ENCODE assay signal across 1 cellular context in genomic region chr16:22195445-22195694, GRCh38.
A peak's percentile ranks its signal among the peaks of the same experiment; 100 is the strongest.
TF ChIP-seq lines count a peak whose summit lies in the region.

No MANE protein-coding gene starts in this region.

TF ChIP-seq in GM12878, 131 proteins besides CTCF, POLR2A, EP300 and RAD21:
- TF ChIP-seq RB1 (IDR thresholded peaks at IDR 0.05; ENCODE audit: borderline replicate concordance) (0 out of 2 replicates have a peak, but pooled peaks have one; percentile 31), CHD4 (IDR thresholded peaks at IDR 0.05) (0 out of 2 replicates have a peak, but pooled peaks have one; percentile 29), PBX3 (IDR thresholded peaks at IDR 0.05; ENCODE audit: insufficient replicate concordance, low read depth, low read length) (no peak), YBX1 (IDR thresholded peaks at IDR 0.05) (0 out of 2 replicates have a peak, but pooled peaks have one; percentile 19), CBX5 (IDR thresholded peaks at IDR 0.05; ENCODE audit: low read depth) (no peak)
